In genomic region chr2:164504253-164504652, GRCh38 we compare ENCODE assay signal across 12 cellular contexts.
A peak's percentile ranks its signal among the peaks of the same experiment; 100 is the strongest.
DNase-seq lines count a peak whose midpoint lies in the region; FAIRE-seq and TF ChIP-seq lines count a peak whose summit lies in the region.
"Had no signal": no experiment of that assay in that cellular context is flagged by ENCODE, and none has a peak within 500 bp of the region (broad histone marks: within the 10 kb centered on the region; RNA-seq: fewer than 3 reads in every experiment).

No MANE protein-coding gene starts in this region.

- TF ChIP-seq CTCF in LNCaP clone FGC (IDR thresholded peaks at IDR 0.05; ENCODE audit: control insufficient read depth, extremely low read depth, insufficient read depth) (peak; percentile 31; the same call in 1 of the 2 replicates), endothelial cell of umbilical vein (IDR thresholded peaks at IDR 0.05; ENCODE audit: extremely low read depth in 1 of 2, insufficient read depth in 1 of 2, low read depth in 1 of 2, low read length in 2 of 2) (no peak)

- H3K23ac ChIP-seq in trophoblast cell (ENCODE audit: low read length) = no peak overlapping the region

- POLR2A ChIA-PET in endothelial cell of umbilical vein (lab: Charles Lee) = no interaction called here
- POLR2A ChIA-PET in activated CD4-positive, alpha-beta memory T cell treated with anti-CD3 and anti-CD28 coated beads, Interleukin-2, amount 10 ng/mL, durations not matched to agents 7 days and 5 days (lab: Charles Lee) = no interaction called here

- no peak overlapping the region for H2AK5ac ChIP-seq in trophoblast cell (ENCODE audit: low read length)

- H4K12ac ChIP-seq in trophoblast cell (ENCODE audit: low read depth, low read length) = no peak overlapping the region

- no peaks in the 10 kb centered on the region for H3K27me3 Mint-ChIP-seq in activated CD4-positive, alpha-beta memory T cell treated with anti-CD3 and anti-CD28 coated beads, Interleukin-2, amount 10 ng/mL, durations not matched to agents 7 days and 5 days

- H3K4ac ChIP-seq in trophoblast cell (ENCODE audit: low read depth, low read length) = no peak overlapping the region

- H3K27me3 ChIP-seq in endothelial cell of umbilical vein (ENCODE audit: control insufficient read depth in 2 of 2, insufficient read depth in 2 of 2, low read length in 2 of 2) (no peaks in the 10 kb centered on the region), trophoblast cell (ENCODE audit: insufficient read depth, low read length) (no peaks in the 10 kb centered on the region)

- H3K14ac ChIP-seq in trophoblast cell (ENCODE audit: low read length) = no peak overlapping the region

- H3K4me2 ChIP-seq in endothelial cell of umbilical vein (ENCODE audit: insufficient read depth, low read length) (no peak overlapping the region), trophoblast cell (ENCODE audit: low read length) (no peak overlapping the region)

- no peak overlapping the region for H2AFZ ChIP-seq in endothelial cell of umbilical vein (ENCODE audit: low read depth, low read length)
- H2AFZ ChIP-seq in trophoblast cell (ENCODE audit: insufficient read depth, low read length, poor library complexity) = no peak overlapping the region

- no peak overlapping the region for H3K27ac Mint-ChIP-seq in activated CD4-positive, alpha-beta memory T cell treated with anti-CD3 and anti-CD28 coated beads, Interleukin-2, amount 10 ng/mL, durations not matched to agents 7 days and 5 days

- H3K79me2 ChIP-seq in endothelial cell of umbilical vein (ENCODE audit: control insufficient read depth, insufficient read depth, low read length) (no peaks in the 10 kb centered on the region), trophoblast cell (ENCODE audit: control insufficient read depth, insufficient read depth, low read length, poor library complexity) (no peaks in the 10 kb centered on the region)

- H2BK12ac ChIP-seq in trophoblast cell (ENCODE audit: low read length) = no peak overlapping the region

- H4K20me1 ChIP-seq in endothelial cell of umbilical vein (replicated peaks; ENCODE audit: control insufficient read depth, extremely low read depth, insufficient read depth, low read length) = no peaks in the 10 kb centered on the region

- H3K9me3 ChIP-seq in endothelial cell of umbilical vein (replicated peaks; ENCODE audit: control insufficient read depth, insufficient read depth, low read length) = no peaks in the 10 kb centered on the region
- no peaks in the 10 kb centered on the region for H3K9me3 ChIP-seq in trophoblast cell (ENCODE audit: insufficient read depth, low read depth, low read length)

- BruUV-seq in endothelial cell of umbilical vein (replicated peaks; lab: Mats Ljungman, UMichigan) = no TSS peak

- CTCF ChIA-PET in endothelial cell of umbilical vein (lab: Charles Lee) = interaction anchor here (2.0 kb wide), 1 partner anchor 34 kb away, joined by 7 read pairs; no protein-coding TSS in a partner anchor
- CTCF ChIA-PET in activated CD4-positive, alpha-beta memory T cell treated with anti-CD3 and anti-CD28 coated beads, Interleukin-2, amount 10 ng/mL, durations not matched to agents 7 days and 5 days (lab: Charles Lee) = interaction anchor here (0.5 kb wide), 1 partner anchor 829 kb away, joined by 5 read pairs; no protein-coding TSS in a partner anchor

- FAIRE-seq in endothelial cell of umbilical vein (lab: Jason Lieb, UNC) = peak; percentile 4
- FAIRE-seq: A204.1 had no signal

- dilution Hi-C loops in endothelial cell of umbilical vein (cut with MboI; ENCODE audit: extremely low pct_ligation_motif_present, low sequenced_read_pairs) = no loop called here

- intact Hi-C loops in endothelial cell of umbilical vein (cut with micrococcal nuclease) = no loop called here

- peaks cover 11% of the 10 kb centered on the region for H3K4me1 ChIP-seq in endothelial cell of umbilical vein (ENCODE audit: control insufficient read depth, extremely low read depth, insufficient read depth, low read length)
- peaks cover 0 to 5% of the 10 kb centered on the region in 2 experiments for H3K4me1 ChIP-seq in trophoblast cell (ENCODE audit: control insufficient read depth in 1 of 2, insufficient read depth in 2 of 2, low read length in 2 of 2)

- H3K27ac ChIP-seq in endothelial cell of umbilical vein (ENCODE audit: insufficient read depth, low read depth, low read length) = no peak overlapping the region
- no peak overlapping the region for H3K27ac ChIP-seq in trophoblast cell (ENCODE audit: low read depth, low read length)
- H3K27ac ChIP-seq: VCaP had no signal

- DNase-seq in DMS 273 (lab: John Stamatoyannopoulos, UW; ENCODE audit: unreplicated experiment) (peak; percentile 44), DMS 273 treated with DMSO at 0.1 percent for 48 hours (lab: John Stamatoyannopoulos, UW) (no peak), LNCaP clone FGC (ENCODE audit: low read depth) (peak; percentile 2), endothelial cell of umbilical vein (ENCODE audit: low read depth, low spot score) (no peak), trophoblast cell (peak; percentile 30 to 65), hippocampal formation (lab: John Stamatoyannopoulos, UW) (no peak), NK-92 (lab: John Stamatoyannopoulos, UW; ENCODE audit: unreplicated experiment) (no peak)
- no peak for DNase-seq in activated CD4-positive, alpha-beta memory T cell treated with anti-CD3 and anti-CD28 coated beads, Interleukin-2, amount 10 ng/mL, durations not matched to agents 7 days and 5 days
- DNase-seq: activated effector memory CD4-positive, alpha-beta T cell treated with Interleukin-2 at 50 U/mL for 16 hours; NCI-H1092 had no signal

- no peak overlapping the region for H3K18ac ChIP-seq in trophoblast cell (ENCODE audit: low read length)

- H2BK5ac ChIP-seq in trophoblast cell (ENCODE audit: low read depth, low read length, poor library complexity) = no peak overlapping the region

- no peaks in the 10 kb centered on the region for H3K4me1 Mint-ChIP-seq in activated CD4-positive, alpha-beta memory T cell treated with anti-CD3 and anti-CD28 coated beads, Interleukin-2, amount 10 ng/mL, durations not matched to agents 7 days and 5 days

- H3K4me3 ChIP-seq in LNCaP clone FGC (ENCODE audit: low read depth, low read length) = no peak overlapping the region
- H3K4me3 ChIP-seq in endothelial cell of umbilical vein (replicated peaks in 1 of 3; ENCODE audit: insufficient read depth in 1 of 3, low read depth in 1 of 3, low read length in 3 of 3) = no peak overlapping the region
- H3K4me3 ChIP-seq in trophoblast cell (ENCODE audit: low read depth, low read length) = no peak overlapping the region

- no peaks in the 10 kb centered on the region for H3K79me1 ChIP-seq in trophoblast cell (ENCODE audit: low read length)

- no peaks in the 10 kb centered on the region for H3K9me1 ChIP-seq in endothelial cell of umbilical vein (replicated peaks; ENCODE audit: control insufficient read depth, extremely low read depth, insufficient read depth, low read length)

- H3K9ac ChIP-seq in endothelial cell of umbilical vein (replicated peaks; ENCODE audit: extremely low read depth, insufficient read depth, low read length) = no peak overlapping the region
- no peak overlapping the region for H3K9ac ChIP-seq in trophoblast cell (ENCODE audit: low read length)

- H3K36me3 ChIP-seq in endothelial cell of umbilical vein (ENCODE audit: control insufficient read depth in 2 of 2, extremely low read depth in 1 of 2, insufficient read depth in 2 of 2, low read length in 2 of 2) (no peaks in the 10 kb centered on the region), trophoblast cell (ENCODE audit: control insufficient read depth in 1 of 2, insufficient read depth in 2 of 2, low read length in 2 of 2) (no peaks in the 10 kb centered on the region)

- TF ChIP-seq POLR2A in endothelial cell of umbilical vein (IDR thresholded peaks at IDR 0.05; ENCODE audit: low read depth, low read length) = no peak

- no peak overlapping the region for H4K8ac ChIP-seq in trophoblast cell (ENCODE audit: low read depth, low read length)

- no peaks in the 10 kb centered on the region for H3K36me3 Mint-ChIP-seq in activated CD4-positive, alpha-beta memory T cell treated with anti-CD3 and anti-CD28 coated beads, Interleukin-2, amount 10 ng/mL, durations not matched to agents 7 days and 5 days (ENCODE audit: low read depth)

- no peak overlapping the region for H2BK120ac ChIP-seq in trophoblast cell (ENCODE audit: insufficient read depth, low read length, poor library complexity)

- H3K9me3 Mint-ChIP-seq in activated CD4-positive, alpha-beta memory T cell treated with anti-CD3 and anti-CD28 coated beads, Interleukin-2, amount 10 ng/mL, durations not matched to agents 7 days and 5 days = peaks cover 2% of the 10 kb centered on the region

- H4K91ac ChIP-seq in trophoblast cell (ENCODE audit: low read depth, low read length) = no peak overlapping the region

- H3K4me3 Mint-ChIP-seq in activated CD4-positive, alpha-beta memory T cell treated with anti-CD3 and anti-CD28 coated beads, Interleukin-2, amount 10 ng/mL, durations not matched to agents 7 days and 5 days = no peak overlapping the region

- no CpG with 5 or more reads among the region's 4 CpGs for WGBS in trophoblast cell (ENCODE audit: extremely low coverage, insufficient coverage, insufficient read length)

TF ChIP-seq in endothelial cell of umbilical vein, 7 proteins besides CTCF, POLR2A, EP300 and RAD21:
- TF ChIP-seq POLR2AphosphoS5 (IDR thresholded peaks at IDR 0.05; ENCODE audit: insufficient read depth, low read depth, low read length) = no peak
- TF ChIP-seq JUN (IDR thresholded peaks at IDR 0.05; ENCODE audit: borderline replicate concordance, insufficient read depth, insufficient read length, low read depth) = no peak
- no peak for TF ChIP-seq MYC (IDR thresholded peaks at IDR 0.05; ENCODE audit: low read depth, low read length)
- no peak for TF ChIP-seq GATA2 (IDR thresholded peaks at IDR 0.05; ENCODE audit: insufficient read depth, insufficient read length, low read depth, low read length)
- TF ChIP-seq FOS (IDR thresholded peaks at IDR 0.05; ENCODE audit: borderline replicate concordance, insufficient read depth, low read length) = no peak
- no peak for TF ChIP-seq EZH2 (IDR thresholded peaks at IDR 0.05; ENCODE audit: borderline replicate concordance, low read depth, low read length, severe bottlenecking)
- no peak for TF ChIP-seq MAX (IDR thresholded peaks at IDR 0.05; ENCODE audit: insufficient read depth, insufficient read length)

Comparison
In these comparisons a context has a peak if more than half of its experiments do, and no peak if none do; other contexts are left out.
1. DNase-seq: peak in DMS 273 (single experiment), LNCaP clone FGC (single experiment) and trophoblast cell (2 of 2); none in DMS 273 treated with DMSO at 0.1 percent for 48 hours (single experiment), endothelial cell of umbilical vein (single experiment), activated CD4-positive, alpha-beta memory T cell treated with anti-CD3 and anti-CD28 coated beads, Interleukin-2, amount 10 ng/mL, durations not matched to agents 7 days and 5 days (single experiment), hippocampal formation (0 of 2) and NK-92 (single experiment).